12 cellular contexts compared by ENCODE assay signal in the genomic region with DNA sequence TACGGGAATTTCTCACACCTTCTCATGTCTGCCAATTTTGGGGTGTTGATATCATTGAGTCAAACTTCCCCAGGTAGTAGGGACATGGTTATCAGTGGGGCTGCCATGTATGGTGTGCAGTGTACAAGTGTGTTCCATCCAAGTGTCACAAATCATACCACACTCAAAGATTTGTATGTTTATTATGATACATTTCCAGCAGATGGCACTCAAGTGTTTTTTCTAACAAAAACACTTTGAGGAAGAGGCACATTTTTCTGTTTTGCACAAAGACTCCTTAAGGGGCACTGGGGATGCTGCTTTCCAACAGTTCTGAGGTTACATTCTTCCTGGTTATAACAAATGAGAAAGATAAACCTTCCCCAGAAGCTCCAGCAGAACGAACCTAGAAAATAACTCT.
DNase-seq lines count a peak whose midpoint lies in the region; ATAC-seq, FAIRE-seq and TF ChIP-seq lines count a peak whose summit lies in the region.
"Had no signal": no experiment of that assay in that cellular context is flagged by ENCODE, and none has a peak within 500 bp of the region (broad histone marks: within the 10 kb centered on the region; RNA-seq: fewer than 3 reads in every experiment).

No MANE protein-coding gene starts in this region.

- in situ Hi-C loops in K562 (cut with MboI) (no loop called here), GM23248 (cut with MboI) (no loop called here)

- WGBS in K562 (ENCODE audit: insufficient coverage, low coverage, missing lambda C conversion rate) = 0% methylated on average over 2 of the region's 2 CpGs
- 7 to 21% methylated on average over 2 of the region's 2 CpGs for WGBS in GM23248 (ENCODE audit: low coverage in 1 of 2, low lambda C conversion rate in 2 of 2, missing lambda C conversion rate in 2 of 2), 2 experiments

- H3K4me1 ChIP-seq in breast epithelium (no peaks in the 10 kb centered on the region), K562 (replicated peaks in 1 of 2; ENCODE audit: control insufficient read depth in 2 of 2, insufficient read depth in 2 of 2, low read length in 2 of 2) (no peaks in the 10 kb centered on the region), GM23248 (ENCODE audit: insufficient read depth) (no peaks in the 10 kb centered on the region)

- H3K9me1 ChIP-seq in K562 (ENCODE audit: control insufficient read depth, insufficient read depth, low read length) = no peaks in the 10 kb centered on the region

- no peaks in the 10 kb centered on the region for H4K20me1 ChIP-seq in K562 (replicated peaks; ENCODE audit: control insufficient read depth, insufficient read depth, low read length)
- H4K20me1 ChIP-seq in GM23248 (ENCODE audit: insufficient read depth) = no peaks in the 10 kb centered on the region

- CTCF ChIA-PET in MCF 10A (lab: Yijun Ruan, JAX) = interaction anchor here (0.6 to 8.1 kb wide), 25 partner anchors 9 to 584 kb away, joined by 3 to 77 read pairs (median 5); no protein-coding TSS in a partner anchor
- CTCF ChIA-PET in K562 (lab: Yijun Ruan, JAX; ENCODE audit: low intra/inter-chr PET ratio) = interaction anchor here (1.0 kb wide), 1 partner anchor 41 kb away, joined by 6 read pairs; no protein-coding TSS in a partner anchor

- ATAC-seq in K562 (peak; percentile 37; the same call in 2 of the 3 replicates), GM18907 (IDR thresholded peaks at IDR 0.05; ENCODE audit: unreplicated experiment) (no peak)

- H3K36me3 Mint-ChIP-seq in MCF 10A (ENCODE audit: insufficient read depth, unreplicated experiment) = no peaks in the 10 kb centered on the region
- H3K36me3 Mint-ChIP-seq in activated CD4-positive, alpha-beta T cell treated with anti-CD3 and anti-CD28 coated beads, Interleukin-2, amount 10 ng/mL, durations not matched to agents 24 days and 14 days (ENCODE audit: low read depth) = no peaks in the 10 kb centered on the region
- H3K36me3 Mint-ChIP-seq: activated naive CD8-positive, alpha-beta T cell treated with anti-CD3 and anti-CD28 coated beads for 36 hours had no signal

- no peak overlapping the region for H3K9ac ChIP-seq in K562 (ENCODE audit: insufficient read depth in 1 of 2, low read depth in 2 of 2, low read length in 2 of 2)
- no peak overlapping the region for H3K9ac ChIP-seq in GM23248

- H3K4me3 ChIP-seq in breast epithelium (no peak overlapping the region), K562 (no peak overlapping the region), GM23248 (no peak overlapping the region)
- H3K4me3 ChIP-seq: SK-N-MC had no signal

- no peaks in the 10 kb centered on the region for H3K9me3 Mint-ChIP-seq in MCF 10A (ENCODE audit: unreplicated experiment)
- H3K9me3 Mint-ChIP-seq in activated CD4-positive, alpha-beta T cell treated with anti-CD3 and anti-CD28 coated beads, Interleukin-2, amount 10 ng/mL, durations not matched to agents 24 days and 14 days = no peaks in the 10 kb centered on the region
- H3K9me3 Mint-ChIP-seq: activated naive CD8-positive, alpha-beta T cell treated with anti-CD3 and anti-CD28 coated beads for 36 hours had no signal

- H3K9me2 ChIP-seq in GM23248 (ENCODE audit: insufficient read depth) = no peaks in the 10 kb centered on the region

- no TSS peak for BruUV-seq in MCF 10A (replicated peaks; lab: Mats Ljungman, UMichigan)
- no TSS peak for BruUV-seq in K562 (replicated peaks; lab: Mats Ljungman, UMichigan)

- H3K27ac ChIP-seq in breast epithelium (no peak overlapping the region), K562 (ENCODE audit: extremely low read depth, low read depth, low read length) (no peak overlapping the region), GM23248 (no peak overlapping the region)
- H3K27ac ChIP-seq: SK-N-MC had no signal

- no peak overlapping the region for H3K4me3 Mint-ChIP-seq in MCF 10A (ENCODE audit: unreplicated experiment)
- H3K4me3 Mint-ChIP-seq in activated CD4-positive, alpha-beta T cell treated with anti-CD3 and anti-CD28 coated beads, Interleukin-2, amount 10 ng/mL, durations not matched to agents 24 days and 14 days = no peak overlapping the region
- H3K4me3 Mint-ChIP-seq: activated naive CD8-positive, alpha-beta T cell treated with anti-CD3 and anti-CD28 coated beads for 36 hours; B cell had no signal

- no peak for TF ChIP-seq EP300 in K562 (IDR thresholded peaks at IDR 0.05; ENCODE audit: low read length)

- H3K79me2 ChIP-seq in K562 (ENCODE audit: control insufficient read depth, insufficient read depth, low read length) (no peaks in the 10 kb centered on the region), GM23248 (ENCODE audit: insufficient read depth) (no peaks in the 10 kb centered on the region)

- FAIRE-seq in K562 (lab: Jason Lieb, UNC) = no peak

- no peaks in the 10 kb centered on the region for H3K4me1 Mint-ChIP-seq in MCF 10A (ENCODE audit: insufficient read depth, unreplicated experiment)
- no peaks in the 10 kb centered on the region for H3K4me1 Mint-ChIP-seq in activated CD4-positive, alpha-beta T cell treated with anti-CD3 and anti-CD28 coated beads, Interleukin-2, amount 10 ng/mL, durations not matched to agents 24 days and 14 days
- H3K4me1 Mint-ChIP-seq: activated naive CD8-positive, alpha-beta T cell treated with anti-CD3 and anti-CD28 coated beads for 36 hours; B cell had no signal

- peaks cover 22% of the 10 kb centered on the region for H3K27me3 Mint-ChIP-seq in MCF 10A (ENCODE audit: insufficient read depth, unreplicated experiment)
- peaks cover 2% of the 10 kb centered on the region for H3K27me3 Mint-ChIP-seq in activated CD4-positive, alpha-beta T cell treated with anti-CD3 and anti-CD28 coated beads, Interleukin-2, amount 10 ng/mL, durations not matched to agents 24 days and 14 days

- TF ChIP-seq POLR2A in breast epithelium (IDR thresholded peaks at IDR 0.05) = no peak
- TF ChIP-seq POLR2A in K562 (conservative IDR thresholded peaks at IDR 0.05) = no peak

- H3K36me3 ChIP-seq in breast epithelium (no peaks in the 10 kb centered on the region), K562 (ENCODE audit: control insufficient read depth, insufficient read depth, low read length) (no peaks in the 10 kb centered on the region), GM23248 (ENCODE audit: low read depth) (no peaks in the 10 kb centered on the region)

- TF ChIP-seq RAD21 in K562 (CRISPR knock-in tag; conservative IDR thresholded peaks at IDR 0.05 in 1 of 2, IDR thresholded peaks at IDR 0.05 in 1 of 2) = peak in 1 of 2 experiments; percentile 37; a peak in 2 of 4 replicates

- H2AFZ ChIP-seq in K562 (ENCODE audit: low read depth, low read length) (no peak overlapping the region), GM23248 (no peak overlapping the region)

- TF ChIP-seq CTCF in MCF 10A (IDR thresholded peaks at IDR 0.05; ENCODE audit: unreplicated experiment) (peak; percentile 26), breast epithelium (IDR thresholded peaks at IDR 0.05) (no peak), K562 (IDR thresholded peaks at IDR 0.05 in 2 of 3, conservative IDR thresholded peaks at IDR 0.05 in 1 of 3; ENCODE audit: insufficient read depth in 2 of 3, low read depth in 1 of 3, low read length in 3 of 3) (peak in 2 of 3 experiments; percentile 35 to 46; a peak in 3 of 6 replicates)

- H3K27ac Mint-ChIP-seq in MCF 10A (ENCODE audit: low read depth, unreplicated experiment) = no peak overlapping the region
- H3K27ac Mint-ChIP-seq in activated CD4-positive, alpha-beta T cell treated with anti-CD3 and anti-CD28 coated beads, Interleukin-2, amount 10 ng/mL, durations not matched to agents 24 days and 14 days = no peak overlapping the region
- H3K27ac Mint-ChIP-seq: activated naive CD8-positive, alpha-beta T cell treated with anti-CD3 and anti-CD28 coated beads for 36 hours; B cell had no signal

- H3F3A ChIP-seq in GM23248 (ENCODE audit: insufficient read depth) = no peaks in the 10 kb centered on the region

- H3K4me2 ChIP-seq in K562 (ENCODE audit: insufficient read depth, low read length) (no peak overlapping the region), GM23248 (ENCODE audit: unreplicated experiment) (no peak overlapping the region)

- intact Hi-C loops in MCF 10A (cut with micrococcal nuclease) (no loop called here), breast epithelium (cut with DNase I; ENCODE audit: low total_unique reads) (no loop called here), K562 (cut with micrococcal nuclease) (loop anchor here (1.0 kb wide), 1 partner anchor 41 kb away; no protein-coding TSS in a partner anchor)
- intact Hi-C loops in activated CD4-positive, alpha-beta T cell treated with anti-CD3 and anti-CD28 coated beads, Interleukin-2, amount 10 ng/mL, durations not matched to agents 24 days and 14 days (cut with micrococcal nuclease) = no loop called here

- DNase-seq in MCF 10A (ENCODE audit: unreplicated experiment) (peak; percentile 22), breast epithelium (ENCODE audit: low spot score in 2 of 2) (no peak), LHCN-M2 (ENCODE audit: low read depth) (peak; percentile 11), K562 (ENCODE audit: extremely low read depth in 1 of 4, low spot score in 3 of 4) (peak in 1 of 4 experiments; percentile 6), superior temporal gyrus (ENCODE audit: extremely low spot score) (peak; percentile 37), GM23248 (no peak)
- no peak for DNase-seq in activated CD4-positive, alpha-beta T cell treated with anti-CD3 and anti-CD28 coated beads, Interleukin-2, amount 10 ng/mL, durations not matched to agents 24 days and 14 days
- DNase-seq: activated naive CD8-positive, alpha-beta T cell treated with anti-CD3 and anti-CD28 coated beads for 36 hours; NCI-H2107 had no signal

- H3K27me3 ChIP-seq in breast epithelium (peaks cover 0 to 5% of the 10 kb centered on the region in 2 donors), K562 (ENCODE audit: control insufficient read depth in 2 of 2, insufficient read depth in 2 of 2, low read length in 2 of 2) (no peaks in the 10 kb centered on the region), GM23248 (replicated peaks; ENCODE audit: insufficient read depth) (no peaks in the 10 kb centered on the region; the same call in 1 of the 2 replicates)

- POLR2A ChIA-PET in MCF 10A (lab: Yijun Ruan, JAX) = interaction anchor here (0.7 kb wide), 1 partner anchor 54 kb away, joined by 3 read pairs; no protein-coding TSS in a partner anchor
- POLR2A ChIA-PET in K562 (lab: Yijun Ruan, JAX) = no interaction called here

- H3K9me3 ChIP-seq in breast epithelium (no peaks in the 10 kb centered on the region), K562 (replicated peaks; ENCODE audit: control insufficient read depth, insufficient read depth, low read depth, low read length) (no peaks in the 10 kb centered on the region), GM23248 (ENCODE audit: low read depth) (no peaks in the 10 kb centered on the region)

TF ChIP-seq in K562, 482 proteins besides CTCF, POLR2A, EP300 and RAD21 (continues in another document):
- TF ChIP-seq XRCC3 (IDR thresholded peaks at IDR 0.05) (no peak), SMAD2 (IDR thresholded peaks at IDR 0.05; ENCODE audit: low read depth, low read length) (no peak), SMARCC2 (IDR thresholded peaks at IDR 0.05; ENCODE audit: low read depth) (no peak), ZNF644 (tag; IDR thresholded peaks at IDR 0.05; ENCODE audit: low read depth) (no peak)

Comparison
In these comparisons a context has a peak if more than half of its experiments do, and no peak if none do; other contexts are left out.
1. DNase-seq: peak in MCF 10A (single experiment), LHCN-M2 (single experiment) and superior temporal gyrus (single experiment); none in breast epithelium (0 of 2), activated CD4-positive, alpha-beta T cell treated with anti-CD3 and anti-CD28 coated beads, Interleukin-2, amount 10 ng/mL, durations not matched to agents 24 days and 14 days (single experiment) and GM23248 (single experiment).
2. CTCF ChIP-seq: peak in MCF 10A (single experiment) and K562 (2 of 3); none in breast epithelium (0 of 3).